In the genomic region with DNA sequence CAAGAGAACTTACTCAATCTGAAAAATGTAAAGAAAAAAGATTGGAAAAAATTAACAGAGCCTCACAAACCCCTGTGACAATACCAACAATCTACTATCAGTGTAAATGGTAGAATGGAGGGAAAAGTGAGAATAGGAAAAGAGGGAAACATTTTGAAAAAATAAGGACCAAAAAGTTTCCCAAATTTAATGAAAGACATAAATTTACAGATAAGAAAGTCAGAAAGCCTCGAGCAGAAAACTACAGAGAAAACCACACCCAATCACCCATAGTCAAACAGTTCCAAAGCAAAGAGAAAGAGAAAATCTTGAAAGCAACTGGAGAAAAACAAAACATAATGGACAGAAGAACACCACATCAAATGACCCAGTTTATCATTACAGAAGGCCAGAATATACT, we compare ENCODE assay signal across 28 cellular contexts.
"Had no signal": no experiment of that assay in that cellular context is flagged by ENCODE, and none has a peak within 500 bp of the region (broad histone marks: within the 10 kb centered on the region; RNA-seq: fewer than 3 reads in every experiment).

No MANE protein-coding gene starts in this region.

- H3K36me3 Mint-ChIP-seq: stimulated activated effector memory CD8-positive, alpha-beta T cell treated with anti-CD3 and anti-CD28 coated beads, Interleukin-12 subunit alpha, Interleukin-12 subunit beta, amount 100 ng/mL, for 72 hours; stimulated activated memory B cell treated with anti-CD40 and anti-IgM and Interleukin-4, amounts not matched to agents 10 μg/mL and 1 μg/mL and 100 μg/mL, for 72 hours; stimulated activated naive B cell treated with anti-CD40 and anti-IgM and Interleukin-4, amounts not matched to agents 10 μg/mL and 1 μg/mL and 100 μg/mL, for 72 hours; type B pancreatic cell had no signal

- ATAC-seq: stimulated activated effector memory CD8-positive, alpha-beta T cell treated with anti-CD3 and anti-CD28 coated beads, Interleukin-12 subunit alpha, Interleukin-12 subunit beta, amount 100 ng/mL, for 72 hours; stimulated activated memory B cell treated with anti-CD40 and anti-IgM and Interleukin-4, amounts not matched to agents 10 μg/mL and 1 μg/mL and 100 μg/mL, for 72 hours; stimulated activated naive B cell treated with anti-CD40 and anti-IgM and Interleukin-4, amounts not matched to agents 10 μg/mL and 1 μg/mL and 100 μg/mL, for 72 hours; stimulated activated naive CD8-positive, alpha-beta T cell treated with anti-CD3 and anti-CD28 coated beads, Interleukin-15, amount 100 ng/mL, for 72 hours; stimulated activated naive CD8-positive, alpha-beta T cell treated with anti-CD3 and anti-CD28 coated beads, Interleukin-15, Interleukin-2, amounts not matched to agents 100 U/mL and 50 U/mL, for 24 hours; upper lobe of right lung had no signal

- H3K4me1 Mint-ChIP-seq: stimulated activated effector memory CD8-positive, alpha-beta T cell treated with anti-CD3 and anti-CD28 coated beads, Interleukin-12 subunit alpha, Interleukin-12 subunit beta, amount 100 ng/mL, for 72 hours; stimulated activated memory B cell treated with anti-CD40 and anti-IgM and Interleukin-4, amounts not matched to agents 10 μg/mL and 1 μg/mL and 100 μg/mL, for 72 hours; stimulated activated naive B cell treated with anti-CD40 and anti-IgM and Interleukin-4, amounts not matched to agents 10 μg/mL and 1 μg/mL and 100 μg/mL, for 72 hours; stimulated activated naive CD8-positive, alpha-beta T cell treated with anti-CD3 and anti-CD28 coated beads, Interleukin-15, amount 100 ng/mL, for 72 hours had no signal

- H3K27ac Mint-ChIP-seq: stimulated activated effector memory CD8-positive, alpha-beta T cell treated with anti-CD3 and anti-CD28 coated beads, Interleukin-12 subunit alpha, Interleukin-12 subunit beta, amount 100 ng/mL, for 72 hours; stimulated activated memory B cell treated with anti-CD40 and anti-IgM and Interleukin-4, amounts not matched to agents 10 μg/mL and 1 μg/mL and 100 μg/mL, for 72 hours; stimulated activated naive B cell treated with anti-CD40 and anti-IgM and Interleukin-4, amounts not matched to agents 10 μg/mL and 1 μg/mL and 100 μg/mL, for 72 hours; stimulated activated naive CD8-positive, alpha-beta T cell treated with anti-CD3 and anti-CD28 coated beads, Interleukin-15, amount 100 ng/mL, for 72 hours; stimulated activated naive CD8-positive, alpha-beta T cell treated with anti-CD3 and anti-CD28 coated beads, Interleukin-15, Interleukin-2, amounts not matched to agents 100 ng/mL and 50 ng/mL, for 24 hours; type B pancreatic cell had no signal

- H3K9me3 ChIP-seq: suprapubic skin, testis, thoracic aorta, thyroid gland, transverse colon, upper lobe of left lung, upper lobe of right lung, uterus, vagina had no signal

- H3K4me3 ChIP-seq: stomach, suprapubic skin, testis, thoracic aorta, thyroid gland, tibial artery, tibial nerve, transverse colon, upper lobe of left lung, upper lobe of right lung, uterus, vagina had no signal

- DNase-seq: stimulated activated CD4-positive, alpha-beta T cell treated with anti-CD3 and anti-CD28 coated beads, Interleukin-2, amount 100 ng/mL, for 48 hours; stimulated activated CD4-positive, alpha-beta T cell treated with anti-CD3 and anti-CD28 coated beads, Interleukin-4, amount 100 ng/mL, for 1 hour; stimulated activated CD4-positive, alpha-beta T cell treated with anti-CD3 and anti-CD28 coated beads, Interleukin-4, amount 100 ng/mL, for 24 hours; stimulated activated CD4-positive, alpha-beta T cell treated with anti-CD3 and anti-CD28 coated beads, Interleukin-4, amount 100 ng/mL, for 4 hours; stimulated activated CD8-positive, alpha-beta memory T cell treated with anti-CD3 and anti-CD28 coated beads, Interleukin-4, amount 100 ng/mL, for 48 hours; stimulated activated naive B cell treated with anti-CD40 and anti-IgM and Interleukin-4, amounts not matched to agents 10 μg/mL and 1 μg/mL and 100 μg/mL, for 72 hours; stimulated activated naive CD4-positive, alpha-beta T cell; stimulated activated naive CD4-positive, alpha-beta T cell treated with Interleukin-2 at 50 U/mL for 16 hours; stimulated activated naive CD8-positive, alpha-beta T cell treated with anti-CD3 and anti-CD28 coated beads, Interleukin-15, amount 100 ng/mL, for 72 hours; stimulated activated naive CD8-positive, alpha-beta T cell treated with anti-CD3 and anti-CD28 coated beads, Interleukin-15, Interleukin-2, amounts not matched to agents 100 U/mL and 50 U/mL, for 24 hours; stomach; substantia nigra; testis; thyroid gland; tibial artery; transverse colon; trophoblast cell; upper lobe of left lung; upper lobe of right lung; uterus had no signal

- H3K4me3 Mint-ChIP-seq: stimulated activated effector memory CD8-positive, alpha-beta T cell treated with anti-CD3 and anti-CD28 coated beads, Interleukin-12 subunit alpha, Interleukin-12 subunit beta, amount 100 ng/mL, for 72 hours; stimulated activated memory B cell treated with anti-CD40 and anti-IgM and Interleukin-4, amounts not matched to agents 10 μg/mL and 1 μg/mL and 100 μg/mL, for 72 hours; stimulated activated naive B cell treated with anti-CD40 and anti-IgM and Interleukin-4, amounts not matched to agents 10 μg/mL and 1 μg/mL and 100 μg/mL, for 72 hours; stimulated activated naive CD8-positive, alpha-beta T cell treated with anti-CD3 and anti-CD28 coated beads, Interleukin-15, amount 100 ng/mL, for 72 hours; stimulated activated naive CD8-positive, alpha-beta T cell treated with anti-CD3 and anti-CD28 coated beads, Interleukin-15, Interleukin-2, amounts not matched to agents 100 ng/mL and 50 ng/mL, for 24 hours; type B pancreatic cell had no signal

- H3K27ac ChIP-seq: stomach, suprapubic skin, testis, thoracic aorta, thyroid gland, tibial artery, tibial nerve, transverse colon, upper lobe of left lung, upper lobe of right lung, uterus, vagina had no signal

- H3K36me3 ChIP-seq: stomach, suprapubic skin, thoracic aorta, thyroid gland, tibial artery, tibial nerve, transverse colon, upper lobe of left lung, upper lobe of right lung, uterus, vagina had no signal

- H3K4me1 ChIP-seq: stomach, suprapubic skin, testis, thyroid gland, tibial artery, tibial nerve, transverse colon, upper lobe of left lung, upper lobe of right lung, uterus, vagina had no signal

- H3K27me3 ChIP-seq: testis, thyroid gland, tibial nerve, upper lobe of left lung, upper lobe of right lung, uterus, vagina had no signal
